In genomic region chr17:66545918-66546317, GRCh38 we compare ENCODE assay signal across 28 cellular contexts.
"Had no signal": no experiment of that assay in that cellular context is flagged by ENCODE, and none has a peak within 500 bp of the region (broad histone marks: within the 10 kb centered on the region; RNA-seq: fewer than 3 reads in every experiment).

No MANE protein-coding gene starts in this region.

- H3K4me3 ChIP-seq: ascending aorta, cardiac muscle cell, MG63, Peyer's patch, SJCRH30 had no signal

- H3K27ac Mint-ChIP-seq: activated CD8-positive, alpha-beta T cell treated with anti-CD3 and anti-CD28 coated beads, Interleukin-2, amount 10 ng/mL, durations not matched to agents 7 days and 5 days; brain had no signal

- H3K27ac ChIP-seq: ascending aorta, cardiac muscle cell, KMS-11, Peyer's patch, RWPE1, SJCRH30 had no signal

- H3K4me2 ChIP-seq: KMS-11 had no signal

- H3K36me3 ChIP-seq: ascending aorta, cardiac muscle cell, Peyer's patch, SJCRH30 had no signal

- H3K9ac ChIP-seq: KMS-11 had no signal

- H3K4me1 ChIP-seq: ascending aorta had no signal

- H3K27me3 Mint-ChIP-seq: activated naive CD4-positive, alpha-beta T cell treated with anti-CD3 and anti-CD28 coated beads, Interleukin-2, amount 50 U/mL, for 24 hours; activated T-cell treated with anti-CD3 and anti-CD28 coated beads, Interleukin-2, amount 50 U/mL, for 24 hours; brain; T-helper 17 cell had no signal

- H3K4me3 Mint-ChIP-seq: activated CD8-positive, alpha-beta T cell treated with anti-CD3 and anti-CD28 coated beads, Interleukin-2, amount 10 ng/mL, durations not matched to agents 7 days and 5 days; activated T-cell treated with anti-CD3 and anti-CD28 coated beads, Interleukin-2, amount 50 U/mL, for 24 hours; brain; T-helper 17 cell; WTC11 had no signal

- H3K9me3 ChIP-seq: Peyer's patch, SJCRH30 had no signal

- H3K27me3 ChIP-seq: ascending aorta, cardiac muscle cell, MG63, Peyer's patch, SJCRH30 had no signal

- ATAC-seq: activated CD8-positive, alpha-beta T cell treated with anti-CD3 and anti-CD28 coated beads, Interleukin-2, amount 10 ng/mL, durations not matched to agents 7 days and 5 days; SK-N-SH treated with all-trans-retinoic acid at 6 μM for 48 hours; T-helper 17 cell; WTC11 had no signal

- DNase-seq: activated CD4-positive, alpha-beta T cell treated with anti-CD3 and anti-CD28 coated beads for 48 hours; activated CD4-positive, alpha-beta T cell treated with anti-CD3 and anti-CD28 coated beads, Interleukin-2, amount 50 U/mL, for 4 hours; activated CD4-positive, CD25-positive, alpha-beta regulatory T cell treated with anti-CD3 and anti-CD28 coated beads, Interleukin-2, amount 50 U/mL, for 72 hours; activated CD8-positive, alpha-beta memory T cell treated with anti-CD3 and anti-CD28 coated beads, Interleukin-2, amount 50 U/mL, for 48 hours; activated CD8-positive, alpha-beta T cell treated with anti-CD3 and anti-CD28 coated beads, Interleukin-2, amount 10 ng/mL, durations not matched to agents 7 days and 5 days; activated effector memory CD4-positive, alpha-beta T cell treated with Interleukin-2 at 50 U/mL for 16 hours; activated naive CD4-positive, alpha-beta T cell; activated T-cell treated with anti-CD3 and anti-CD28 coated beads, Interleukin-2, amount 50 U/mL, for 24 hours; MG63; NCI-H1105; NCI-H1436 treated with DMSO at 0.1 percent for 48 hours; NCI-H187 treated with DMSO at 0.1 percent for 48 hours; NCI-H2081 treated with DMSO at 0.1 percent for 48 hours; NCI-H446; NCI-H524; Peyer's patch; Right ventricle myocardium superior; SJCRH30; T-helper 17 cell; T-helper 9 cell had no signal
